In genomic region chr11:98572941-98573340, GRCh38 we compare ENCODE assay signal across 35 cellular contexts.
"Had no signal": no experiment of that assay in that cellular context is flagged by ENCODE, and none has a peak within 500 bp of the region (broad histone marks: within the 10 kb centered on the region; RNA-seq: fewer than 3 reads in every experiment).

No MANE protein-coding gene starts in this region.

- H3K36me3 ChIP-seq: Peyer's patch had no signal

- H3K4me1 Mint-ChIP-seq: activated B cell treated with CpG ODN at 0.5 μM for 24 hours; activated CD8-positive, alpha-beta memory T cell treated with anti-CD3 and anti-CD28 coated beads, Interleukin-2, amount 10 ng/mL, durations not matched to agents 7 days and 5 days; activated naive CD4-positive, alpha-beta T cell treated with anti-CD3 and anti-CD28 coated beads, Interleukin-2, amount 10 ng/mL, durations not matched to agents 7 days and 5 days; activated naive CD8-positive, alpha-beta T cell treated with anti-CD3 and anti-CD28 coated beads, Interleukin-2, amount 50 U/mL, for 24 hours had no signal

- H3K27ac ChIP-seq: Peyer's patch, VCaP had no signal

- H3K4me3 Mint-ChIP-seq: activated B cell treated with CpG ODN at 0.5 μM for 24 hours; activated CD4-positive, alpha-beta memory T cell treated with anti-CD3 and anti-CD28 coated beads for 36 hours; activated CD8-positive, alpha-beta memory T cell treated with anti-CD3 and anti-CD28 coated beads, Interleukin-2, amount 10 ng/mL, durations not matched to agents 7 days and 5 days; activated naive CD4-positive, alpha-beta T cell treated with anti-CD3 and anti-CD28 coated beads, Interleukin-2, amount 10 ng/mL, durations not matched to agents 7 days and 5 days; activated naive CD8-positive, alpha-beta T cell; activated naive CD8-positive, alpha-beta T cell treated with anti-CD3 and anti-CD28 coated beads, Interleukin-2, amount 50 U/mL, for 24 hours; brain had no signal

- ATAC-seq: activated CD8-positive, alpha-beta memory T cell treated with anti-CD3 and anti-CD28 coated beads, Interleukin-2, amount 10 ng/mL, durations not matched to agents 7 days and 5 days; activated naive CD8-positive, alpha-beta T cell treated with anti-CD3 and anti-CD28 coated beads, Interleukin-2, amount 50 U/mL, for 24 hours had no signal

- H3K27me3 Mint-ChIP-seq: activated B cell treated with CpG ODN at 0.5 μM for 24 hours; activated CD4-positive, alpha-beta memory T cell treated with anti-CD3 and anti-CD28 coated beads for 36 hours; activated CD8-positive, alpha-beta memory T cell treated with anti-CD3 and anti-CD28 coated beads, Interleukin-2, amount 10 ng/mL, durations not matched to agents 7 days and 5 days; activated naive CD4-positive, alpha-beta T cell treated with anti-CD3 and anti-CD28 coated beads, Interleukin-2, amount 10 ng/mL, durations not matched to agents 7 days and 5 days; activated naive CD8-positive, alpha-beta T cell; activated naive CD8-positive, alpha-beta T cell treated with anti-CD3 and anti-CD28 coated beads, Interleukin-2, amount 50 U/mL, for 24 hours had no signal

- H3K4me1 ChIP-seq: Peyer's patch had no signal

- H3K9me3 ChIP-seq: Peyer's patch had no signal

- H3K36me3 Mint-ChIP-seq: activated CD4-positive, alpha-beta memory T cell treated with anti-CD3 and anti-CD28 coated beads for 36 hours; activated CD8-positive, alpha-beta memory T cell treated with anti-CD3 and anti-CD28 coated beads, Interleukin-2, amount 10 ng/mL, durations not matched to agents 7 days and 5 days; activated naive CD4-positive, alpha-beta T cell treated with anti-CD3 and anti-CD28 coated beads, Interleukin-2, amount 10 ng/mL, durations not matched to agents 7 days and 5 days; activated naive CD8-positive, alpha-beta T cell; brain had no signal

- H3K27me3 ChIP-seq: Peyer's patch had no signal

- H3K9me3 Mint-ChIP-seq: brain had no signal

- H3K4me3 ChIP-seq: Peyer's patch had no signal

- H3K27ac Mint-ChIP-seq: activated B cell treated with CpG ODN at 0.5 μM for 24 hours; activated CD4-positive, alpha-beta memory T cell treated with anti-CD3 and anti-CD28 coated beads for 36 hours; activated CD8-positive, alpha-beta memory T cell treated with anti-CD3 and anti-CD28 coated beads, Interleukin-2, amount 10 ng/mL, durations not matched to agents 7 days and 5 days; activated naive CD4-positive, alpha-beta T cell treated with anti-CD3 and anti-CD28 coated beads, Interleukin-2, amount 10 ng/mL, durations not matched to agents 7 days and 5 days; activated naive CD8-positive, alpha-beta T cell; activated naive CD8-positive, alpha-beta T cell treated with anti-CD3 and anti-CD28 coated beads, Interleukin-2, amount 50 U/mL, for 24 hours; brain had no signal

- DNase-seq: activated B cell treated with CpG ODN at 0.5 μM for 24 hours; activated CD4-positive, alpha-beta memory T cell treated with anti-CD3 and anti-CD28 coated beads for 36 hours; activated CD4-positive, alpha-beta T cell treated with anti-CD3 and anti-CD28 coated beads for 4 hours; activated CD4-positive, alpha-beta T cell treated with anti-CD3 and anti-CD28 coated beads, Interleukin-2, amount 50 U/mL, for 1 hour; activated CD4-positive, CD25-positive, alpha-beta regulatory T cell treated with anti-CD3 and anti-CD28 coated beads, Interleukin-2, amount 50 U/mL, for 72 hours; activated CD8-positive, alpha-beta memory T cell treated with anti-CD3 and anti-CD28 coated beads, Interleukin-2, amount 10 ng/mL, durations not matched to agents 7 days and 5 days; activated CD8-positive, alpha-beta memory T cell treated with anti-CD3 and anti-CD28 coated beads, Interleukin-2, amount 50 U/mL, for 48 hours; activated effector memory CD4-positive, alpha-beta T cell treated with Interleukin-2 at 50 U/mL for 16 hours; activated naive CD4-positive, alpha-beta T cell treated with anti-CD3 and anti-CD28 coated beads, Interleukin-2, amount 10 ng/mL, durations not matched to agents 7 days and 5 days; activated naive CD8-positive, alpha-beta T cell treated with anti-CD3 and anti-CD28 coated beads, Interleukin-2, amount 50 U/mL, for 24 hours; activated T-cell treated with anti-CD3 and anti-CD28 coated beads, Interleukin-2, amount 50 U/mL, for 48 hours; anterior cingulate cortex; central memory CD4-positive, alpha-beta T cell; Kasumi-1; MM.1S; MV-4-11; NCI-H1092; NCI-H1436 treated with DMSO at 0.1 percent for 48 hours; NCI-H1694 treated with DMSO at 0.1 percent for 48 hours; NCI-H2029; NCI-H2107; NCI-H2171; NCI-H510A; NCI-H526; NCI-H748 treated with DMSO at 0.1 percent for 48 hours; Peyer's patch; RPMI8226; SHP77 treated with DMSO at 0.1 percent for 48 hours; SW 1271; T-helper 1 cell; T-helper 2 cell; T-helper 9 cell had no signal
